15 cellular contexts compared by ENCODE assay signal in genomic region chr13:51919531-51919930, GRCh38. TPM values are rescaled to one million over a fixed set of nuclear protein-coding genes. Genes with fewer than 3 reads are reported as not detected.
"Had no signal": no experiment of that assay in that cellular context is flagged by ENCODE, and none has a peak within 500 bp of the region (broad histone marks: within the 10 kb centered on the region; RNA-seq: fewer than 3 reads in every experiment).

No MANE protein-coding gene starts in this region.

- H3K27ac ChIP-seq: body of pancreas, foreskin keratinocyte, tibial artery had no signal

- H3K27me3 Mint-ChIP-seq: activated CD4-positive, alpha-beta memory T cell treated with anti-CD3 and anti-CD28 coated beads, Interleukin-2, amount 10 ng/mL, durations not matched to agents 7 days and 5 days; activated naive CD8-positive, alpha-beta T cell treated with anti-CD3 and anti-CD28 coated beads for 36 hours had no signal

- ATAC-seq: body of pancreas; foreskin keratinocyte; natural killer cell; stimulated activated memory B cell treated with anti-CD40 and anti-IgM and Interleukin-4, amounts not matched to agents 10 μg/mL and 1 μg/mL and 100 μg/mL, for 72 hours had no signal

- H3K9me3 Mint-ChIP-seq: activated CD4-positive, alpha-beta memory T cell treated with anti-CD3 and anti-CD28 coated beads, Interleukin-2, amount 10 ng/mL, durations not matched to agents 7 days and 5 days; activated naive CD8-positive, alpha-beta T cell treated with anti-CD3 and anti-CD28 coated beads for 36 hours; central memory CD8-positive, alpha-beta T cell; natural killer cell; stimulated activated memory B cell treated with anti-CD40 and anti-IgM and Interleukin-4, amounts not matched to agents 10 μg/mL and 1 μg/mL and 100 μg/mL, for 72 hours had no signal

- DNase-seq: activated CD4-positive, alpha-beta memory T cell treated with anti-CD3 and anti-CD28 coated beads, Interleukin-2, amount 10 ng/mL, durations not matched to agents 7 days and 5 days; activated CD4-positive, alpha-beta T cell treated with anti-CD3 and anti-CD28 coated beads for 1 hour; activated naive CD8-positive, alpha-beta T cell treated with anti-CD3 and anti-CD28 coated beads for 36 hours; amygdala; effector CD8-positive, alpha-beta T cell; foreskin keratinocyte; glutamatergic neuron; mesendoderm; natural killer cell; nucleus accumbens; tibial artery had no signal

- H3K36me3 ChIP-seq: tibial artery had no signal

- H3K4me1 ChIP-seq: body of pancreas, foreskin keratinocyte, tibial artery had no signal

- H3K4me3 Mint-ChIP-seq: activated CD4-positive, alpha-beta memory T cell treated with anti-CD3 and anti-CD28 coated beads, Interleukin-2, amount 10 ng/mL, durations not matched to agents 7 days and 5 days; activated naive CD8-positive, alpha-beta T cell treated with anti-CD3 and anti-CD28 coated beads for 36 hours; central memory CD8-positive, alpha-beta T cell; natural killer cell; stimulated activated memory B cell treated with anti-CD40 and anti-IgM and Interleukin-4, amounts not matched to agents 10 μg/mL and 1 μg/mL and 100 μg/mL, for 72 hours had no signal

- H3K9me3 ChIP-seq: body of pancreas, tibial artery had no signal

- H3K4me3 ChIP-seq: body of pancreas, tibial artery had no signal

- H3K4me1 Mint-ChIP-seq: natural killer cell had no signal

- H3K36me3 Mint-ChIP-seq: activated naive CD8-positive, alpha-beta T cell treated with anti-CD3 and anti-CD28 coated beads for 36 hours; natural killer cell; stimulated activated memory B cell treated with anti-CD40 and anti-IgM and Interleukin-4, amounts not matched to agents 10 μg/mL and 1 μg/mL and 100 μg/mL, for 72 hours had no signal

- H3K27ac Mint-ChIP-seq: activated CD4-positive, alpha-beta memory T cell treated with anti-CD3 and anti-CD28 coated beads, Interleukin-2, amount 10 ng/mL, durations not matched to agents 7 days and 5 days; activated naive CD8-positive, alpha-beta T cell treated with anti-CD3 and anti-CD28 coated beads for 36 hours; natural killer cell; stimulated activated memory B cell treated with anti-CD40 and anti-IgM and Interleukin-4, amounts not matched to agents 10 μg/mL and 1 μg/mL and 100 μg/mL, for 72 hours had no signal

- H3K27me3 ChIP-seq: body of pancreas, foreskin keratinocyte, tibial artery had no signal

RNA-seq across cellular contexts. Expression of gene CCDC70, which starts 57.8 kb away (rescaled TPM):
- total RNA-seq: activated CD4-positive, alpha-beta memory T cell treated with anti-CD3 and anti-CD28 coated beads, Interleukin-2, amount 10 ng/mL, durations not matched to agents 7 days and 5 days; body of pancreas; foreskin keratinocyte; lower leg skin; natural killer cell had no signal
- polyA plus RNA-seq: foreskin keratinocyte had no signal
